8 cellular contexts compared by ENCODE assay signal in genomic region chrX:154548028-154548316, GRCh38. TPM values are rescaled to one million over a fixed set of nuclear protein-coding genes. Genes with fewer than 3 reads are reported as not detected.
DNase-seq lines count a peak whose midpoint lies in the region; ATAC-seq, FAIRE-seq and TF ChIP-seq lines count a peak whose summit lies in the region.

No MANE protein-coding gene starts in this region.

- H3K36me3 ChIP-seq in HepG2 (replicated peaks in 1 of 2; ENCODE audit: control insufficient read depth in 1 of 2, insufficient read depth in 2 of 2, low read length in 2 of 2), result peaks cover 3 to 9% of the 10 kb centered on the region in 2 experiments; a peak in 2 of 5 replicates
- peaks cover 0 to 3% (median 0%) of the 10 kb centered on the region in 3 donors for H3K36me3 ChIP-seq in tibial nerve

- H3K9ac ChIP-seq in HepG2 (ENCODE audit: insufficient read depth, low read depth, low read length), result peak overlapping the region; percentile 79

- TF ChIP-seq CTCF in HepG2 (CRISPR knock-in tag; IDR thresholded peaks at IDR 0.05), result no peak
- TF ChIP-seq CTCF in tibial nerve (IDR thresholded peaks at IDR 0.05), result no peak

- peaks cover 43% of the 10 kb centered on the region for H3K79me2 ChIP-seq in HepG2 (ENCODE audit: insufficient read depth, low read length)

- intact Hi-C loops in HepG2 (cut with micrococcal nuclease; ENCODE audit: unreplicated experiment), result no loop called here

- ATAC-seq in activated T-cell treated with anti-CD3 and anti-CD28 coated beads, Interleukin-2, amount 50 U/mL, for 72 hours (replicated peaks in 1 of 2), result no peak
- no peak for ATAC-seq in HepG2

- CTCF ChIA-PET in HepG2 (lab: Yijun Ruan, JAX; ENCODE audit: low intra/inter-chr PET ratio, low total read pairs), result no interaction called here

- H3K27me3 ChIP-seq in HepG2 (ENCODE audit: control insufficient read depth in 1 of 2, insufficient read depth in 2 of 2, low read length in 2 of 2), result no peaks in the 10 kb centered on the region; a peak in 1 of 5 replicates
- no peaks in the 10 kb centered on the region for H3K27me3 ChIP-seq in tibial nerve

- peak overlapping the region; percentile 79 for H3K27ac Mint-ChIP-seq in activated T-cell treated with anti-CD3 and anti-CD28 coated beads, Interleukin-2, amount 50 U/mL, for 72 hours

- H3K27me3 Mint-ChIP-seq in activated T-cell treated with anti-CD3 and anti-CD28 coated beads, Interleukin-2, amount 50 U/mL, for 72 hours (ENCODE audit: low read depth), result peaks cover 8% of the 10 kb centered on the region

- FAIRE-seq in HepG2 (lab: Jason Lieb, UNC), result no peak

- H3K9me3 ChIP-seq in HepG2 (ENCODE audit: low read length) (no peaks in the 10 kb centered on the region), tibial nerve (no peaks in the 10 kb centered on the region)

- POLR2A ChIA-PET in HepG2 (lab: Yijun Ruan, JAX), result interaction anchor here (0.7 kb wide), 1 partner anchor 215 kb away, joined by 3 read pairs; the partner anchor contains the start of gene DKC1

- BruUV-seq in HepG2 (replicated peaks; lab: Mats Ljungman, UMichigan), result no TSS peak

- H2AFZ ChIP-seq in HepG2 (ENCODE audit: low read length), result no peak overlapping the region

- no peak for TF ChIP-seq POLR2A in HepG2 (IDR thresholded peaks at IDR 0.05; ENCODE audit: insufficient read depth in 1 of 2, low read depth in 2 of 2, low read length in 2 of 2)
- no peak for TF ChIP-seq POLR2A in tibial nerve (IDR thresholded peaks at IDR 0.05)

- peaks cover 62% of the 10 kb centered on the region for H3K4me1 Mint-ChIP-seq in activated T-cell treated with anti-CD3 and anti-CD28 coated beads, Interleukin-2, amount 50 U/mL, for 72 hours (ENCODE audit: low read depth)

- H4K20me1 ChIP-seq in HepG2 (ENCODE audit: insufficient read depth, low read length), result peaks cover 28% of the 10 kb centered on the region

- H3K4me3 ChIP-seq in HepG2 (replicated peaks in 1 of 3; ENCODE audit: insufficient read depth in 1 of 3, low read depth in 2 of 3, low read length in 3 of 3) (peak overlapping the region; percentile 81 to 86 (median 85)), tibial nerve (peak overlapping the region; percentile 54 to 72 (median 70))

- peak overlapping the region; percentile 89 for H3K4me2 ChIP-seq in HepG2 (ENCODE audit: low read depth, low read length)

- peak overlapping the region; percentile 82 for H3K27ac ChIP-seq in HepG2 (ENCODE audit: extremely low read length, insufficient read depth, low read length)
- H3K27ac ChIP-seq in tibial nerve, result peak overlapping the region in 3 of 4 donors; percentile 83 to 90 (median 84)

- no peak for TF ChIP-seq EP300 in HepG2 (IDR thresholded peaks at IDR 0.05; ENCODE audit: low read depth in 2 of 2, low read length in 2 of 2)
- TF ChIP-seq EP300 in HepG2 (CRISPR knock-in tag; IDR thresholded peaks at IDR 0.05; ENCODE audit: borderline replicate concordance), result no peak
- TF ChIP-seq EP300 in tibial nerve (IDR thresholded peaks at IDR 0.05), result no peak

- H3K4me1 ChIP-seq in HepG2 (ENCODE audit: insufficient read depth, low read length) (peaks cover 25% of the 10 kb centered on the region), tibial nerve (peaks cover 0 to 35% (median 8%) of the 10 kb centered on the region in 4 donors)

- WGBS in HepG2 (ENCODE audit: low lambda C conversion rate), result 4% methylated on average over 8 of the region's 9 CpGs
- WGBS in tibial nerve, 2 donors, result 1 to 47% methylated on average over 9 of the region's 9 CpGs

- TF ChIP-seq RAD21 in HepG2 (CRISPR knock-in tag; IDR thresholded peaks at IDR 0.05), result no peak

- DNase-seq in activated T-cell treated with anti-CD3 and anti-CD28 coated beads, Interleukin-2, amount 50 U/mL, for 72 hours, result no peak
- DNase-seq in activated T-cell treated with anti-CD3 and anti-CD28 coated beads, Interleukin-2, amount 50 U/mL, for 48 hours, result no peak
- peak; percentile 3 for DNase-seq in amniotic stem cell (lab: John Stamatoyannopoulos, UW)
- DNase-seq in HepG2 (ENCODE audit: low spot score), result no peak
- no peak for DNase-seq in tibial nerve (ENCODE audit: low spot score in 2 of 2)
- no peak for DNase-seq in NCI-H1105 treated with DMSO at 0.1 percent for 48 hours (lab: John Stamatoyannopoulos, UW)
- DNase-seq in NK-92 (lab: John Stamatoyannopoulos, UW; ENCODE audit: unreplicated experiment), result no peak
- DNase-seq in NCI-H146 (lab: John Stamatoyannopoulos, UW), result no peak

- H3K36me3 Mint-ChIP-seq in activated T-cell treated with anti-CD3 and anti-CD28 coated beads, Interleukin-2, amount 50 U/mL, for 72 hours (ENCODE audit: insufficient read depth in 2 of 2), result peaks cover 4 to 5% of the 10 kb centered on the region in 2 donors

- no peaks in the 10 kb centered on the region for H3K9me3 Mint-ChIP-seq in activated T-cell treated with anti-CD3 and anti-CD28 coated beads, Interleukin-2, amount 50 U/mL, for 72 hours

- in situ Hi-C loops in HepG2 (cut with HindIII; ENCODE audit: extremely low pct_ligation_motif_present, low pct_unique_long_range_greater_than_20kb), result loop anchor here (25.0 kb wide), 1 partner anchor 136 kb away; the partner anchor contains the start of genes DNASE1L1 and TAFAZZIN

- H3K4me3 Mint-ChIP-seq in activated T-cell treated with anti-CD3 and anti-CD28 coated beads, Interleukin-2, amount 50 U/mL, for 72 hours, result peak overlapping the region; percentile 86 to 95

RNA-seq across cellular contexts. Expression of gene IKBKG, which starts 0.6 kb away (rescaled TPM):
- 10 to 100 TPM; 38.4 to 39.4 TPM for total RNA-seq in activated T-cell treated with anti-CD3 and anti-CD28 coated beads, Interleukin-2, amount 50 U/mL, for 72 hours
- total RNA-seq in HepG2 (2016; rRNA removed; fragmentation: Illumina TruSeq; extraction: Trizol) (26.5 and 30.6 TPM in 2 replicates), tibial nerve (10 to 100 TPM; 14.2 to 43.1 (median 29.0) TPM)
- total RNA-seq in HepG2 (2016; cell fraction: cytosol; rRNA removed; fragmentation: Illumina TruSeq; extraction: Trizol; ENCODE audit: low read depth), result 5.0 and 5.2 TPM in 2 replicates
- total RNA-seq in HepG2 (2016; cell fraction: insoluble cytoplasmic fraction; rRNA removed; fragmentation: Illumina TruSeq; extraction: Trizol), result 23.9 and 32.1 TPM in 2 replicates
- 8.3 and 8.6 TPM in 2 replicates for total RNA-seq in HepG2 (2016; cell fraction: membrane; rRNA removed; fragmentation: Illumina TruSeq; extraction: Trizol)
- 26.2 and 29.8 TPM in 2 replicates for total RNA-seq in HepG2 (2016; cell fraction: nucleus; rRNA removed; fragmentation: Illumina TruSeq; extraction: Trizol)
- 44.3 and 57.9 TPM in 2 replicates for polyA plus RNA-seq in HepG2 (2011; rRNA removed)
- polyA plus RNA-seq in HepG2 (2011; cell fraction: cytosol; rRNA removed), result 37.0 and 45.4 TPM in 2 replicates
- 220 and 234 TPM in 2 replicates for polyA plus RNA-seq in HepG2 (2011; cell fraction: nucleus; rRNA removed)
- polyA plus RNA-seq in HepG2 (2012), result 20.6 and 37.0 TPM in 2 replicates
- polyA plus RNA-seq in HepG2 (2016; cell fraction: cytosol; fragmentation: Illumina TruSeq; extraction: Trizol; ENCODE audit: low read depth), result 3.9 TPM in 2 replicates
- polyA plus RNA-seq in HepG2 (2016; cell fraction: insoluble cytoplasmic fraction; fragmentation: Illumina TruSeq; extraction: Trizol; ENCODE audit: low read depth), result 24.9 and 29.4 TPM in 2 replicates
- polyA plus RNA-seq in HepG2 (2016; cell fraction: membrane; fragmentation: Illumina TruSeq; extraction: Trizol; ENCODE audit: low read depth), result 6.6 and 6.7 TPM in 2 replicates
- 63.5 and 67.1 TPM in 2 replicates for polyA plus RNA-seq in HepG2 (2016; cell fraction: nucleus; fragmentation: Illumina TruSeq; extraction: Trizol; ENCODE audit: insufficient read depth, low read depth)
- 19.1 and 42.7 TPM in 2 replicates for polyA minus RNA-seq in HepG2 (2011; rRNA and poly(A)+ RNA removed; ENCODE audit: low replicate concordance)
- 17.9 and 20.8 TPM in 2 replicates for polyA minus RNA-seq in HepG2 (2011; cell fraction: cytosol; rRNA and poly(A)+ RNA removed)
- polyA minus RNA-seq in HepG2 (2011; cell fraction: nucleus; rRNA and poly(A)+ RNA removed), result 36.8 and 37.0 TPM in 2 replicates

RNA-seq across cellular contexts. Expression of gene G6PD, which starts 1.3 kb away (rescaled TPM):
- total RNA-seq in activated T-cell treated with anti-CD3 and anti-CD28 coated beads, Interleukin-2, amount 50 U/mL, for 72 hours, result 10 to 100 TPM; 46.9 to 47.3 TPM
- total RNA-seq in HepG2 (2016; rRNA removed; fragmentation: Illumina TruSeq; extraction: Trizol) (28.8 and 44.6 TPM in 2 replicates), tibial nerve (10 to 100 TPM; 30.6 to 89.7 (median 41.8) TPM)
- 31.2 and 32.2 TPM in 2 replicates for total RNA-seq in HepG2 (2016; cell fraction: cytosol; rRNA removed; fragmentation: Illumina TruSeq; extraction: Trizol; ENCODE audit: low read depth)
- total RNA-seq in HepG2 (2016; cell fraction: insoluble cytoplasmic fraction; rRNA removed; fragmentation: Illumina TruSeq; extraction: Trizol), result 31.8 and 35.7 TPM in 2 replicates
- total RNA-seq in HepG2 (2016; cell fraction: membrane; rRNA removed; fragmentation: Illumina TruSeq; extraction: Trizol), result 17.4 and 19.0 TPM in 2 replicates
- 29.9 and 30.0 TPM in 2 replicates for total RNA-seq in HepG2 (2016; cell fraction: nucleus; rRNA removed; fragmentation: Illumina TruSeq; extraction: Trizol)
- 18.8 and 19.5 TPM in 2 replicates for polyA plus RNA-seq in HepG2 (2011; rRNA removed)
- polyA plus RNA-seq in HepG2 (2011; cell fraction: cytosol; rRNA removed), result 10.6 and 13.2 TPM in 2 replicates
- 56.3 and 68.9 TPM in 2 replicates for polyA plus RNA-seq in HepG2 (2011; cell fraction: nucleus; rRNA removed)
- polyA plus RNA-seq in HepG2 (2012), result 42.2 and 78.7 TPM in 2 replicates
- polyA plus RNA-seq in HepG2 (2016; cell fraction: cytosol; fragmentation: Illumina TruSeq; extraction: Trizol; ENCODE audit: low read depth), result 20.7 and 21.1 TPM in 2 replicates
- 81.5 and 118 TPM in 2 replicates for polyA plus RNA-seq in HepG2 (2016; cell fraction: insoluble cytoplasmic fraction; fragmentation: Illumina TruSeq; extraction: Trizol; ENCODE audit: low read depth)
- polyA plus RNA-seq in HepG2 (2016; cell fraction: membrane; fragmentation: Illumina TruSeq; extraction: Trizol; ENCODE audit: low read depth), result 27.9 and 29.6 TPM in 2 replicates
- polyA plus RNA-seq in HepG2 (2016; cell fraction: nucleus; fragmentation: Illumina TruSeq; extraction: Trizol; ENCODE audit: insufficient read depth, low read depth), result 75.8 and 80.5 TPM in 2 replicates
- polyA minus RNA-seq in HepG2 (2011; rRNA and poly(A)+ RNA removed; ENCODE audit: low replicate concordance), result 44.6 and 150 TPM in 2 replicates
- 19.2 and 20.1 TPM in 2 replicates for polyA minus RNA-seq in HepG2 (2011; cell fraction: cytosol; rRNA and poly(A)+ RNA removed)
- 21.4 and 32.2 TPM in 2 replicates for polyA minus RNA-seq in HepG2 (2011; cell fraction: nucleus; rRNA and poly(A)+ RNA removed)

RNA-seq across cellular contexts. Expression of gene FAM3A, which starts 31.9 kb away (rescaled TPM):
- 10 to 100 TPM; 31.2 to 32.9 TPM for total RNA-seq in activated T-cell treated with anti-CD3 and anti-CD28 coated beads, Interleukin-2, amount 50 U/mL, for 72 hours
- total RNA-seq in HepG2 (2016; rRNA removed; fragmentation: Illumina TruSeq; extraction: Trizol) (6.7 and 11.2 TPM in 2 replicates), tibial nerve (10 to 100 TPM; 40.9 to 76.5 (median 55.7) TPM)
- 6.0 and 6.7 TPM in 2 replicates for total RNA-seq in HepG2 (2016; cell fraction: cytosol; rRNA removed; fragmentation: Illumina TruSeq; extraction: Trizol; ENCODE audit: low read depth)
- total RNA-seq in HepG2 (2016; cell fraction: insoluble cytoplasmic fraction; rRNA removed; fragmentation: Illumina TruSeq; extraction: Trizol), result 6.9 and 11.7 TPM in 2 replicates
- total RNA-seq in HepG2 (2016; cell fraction: membrane; rRNA removed; fragmentation: Illumina TruSeq; extraction: Trizol), result 11.4 and 13.2 TPM in 2 replicates
- total RNA-seq in HepG2 (2016; cell fraction: nucleus; rRNA removed; fragmentation: Illumina TruSeq; extraction: Trizol), result 8.6 and 11.3 TPM in 2 replicates
- 22.7 and 26.0 TPM in 2 replicates for polyA plus RNA-seq in HepG2 (2011; rRNA removed)
- 20.0 and 31.3 TPM in 2 replicates for polyA plus RNA-seq in HepG2 (2011; cell fraction: cytosol; rRNA removed)
- polyA plus RNA-seq in HepG2 (2011; cell fraction: nucleus; rRNA removed), result 76.1 and 87.3 TPM in 2 replicates
- polyA plus RNA-seq in HepG2 (2012), result 11.8 and 16.0 TPM in 2 replicates
- 9.5 and 10.6 TPM in 2 replicates for polyA plus RNA-seq in HepG2 (2016; cell fraction: cytosol; fragmentation: Illumina TruSeq; extraction: Trizol; ENCODE audit: low read depth)
- polyA plus RNA-seq in HepG2 (2016; cell fraction: insoluble cytoplasmic fraction; fragmentation: Illumina TruSeq; extraction: Trizol; ENCODE audit: low read depth), result 6.1 and 11.2 TPM in 2 replicates
- 11.5 and 11.8 TPM in 2 replicates for polyA plus RNA-seq in HepG2 (2016; cell fraction: membrane; fragmentation: Illumina TruSeq; extraction: Trizol; ENCODE audit: low read depth)
- polyA plus RNA-seq in HepG2 (2016; cell fraction: nucleus; fragmentation: Illumina TruSeq; extraction: Trizol; ENCODE audit: insufficient read depth, low read depth), result 22.0 and 23.9 TPM in 2 replicates
- 22.5 and 32.8 TPM in 2 replicates for polyA minus RNA-seq in HepG2 (2011; rRNA and poly(A)+ RNA removed; ENCODE audit: low replicate concordance)
- 9.7 and 11.3 TPM in 2 replicates for polyA minus RNA-seq in HepG2 (2011; cell fraction: cytosol; rRNA and poly(A)+ RNA removed)
- polyA minus RNA-seq in HepG2 (2011; cell fraction: nucleus; rRNA and poly(A)+ RNA removed), result 5.7 and 7.8 TPM in 2 replicates

RNA-seq across cellular contexts. Expression of gene CTAG1A, which starts 37.0 kb away (rescaled TPM):
- not detected for total RNA-seq in activated T-cell treated with anti-CD3 and anti-CD28 coated beads, Interleukin-2, amount 50 U/mL, for 72 hours
- total RNA-seq in HepG2 (2016; rRNA removed; fragmentation: Illumina TruSeq; extraction: Trizol), result not detected in 2 replicates
- not detected in 2 replicates for total RNA-seq in HepG2 (2016; cell fraction: cytosol; rRNA removed; fragmentation: Illumina TruSeq; extraction: Trizol; ENCODE audit: low read depth)
- total RNA-seq in HepG2 (2016; cell fraction: insoluble cytoplasmic fraction; rRNA removed; fragmentation: Illumina TruSeq; extraction: Trizol), result not detected in 2 replicates
- not detected in 2 replicates for total RNA-seq in HepG2 (2016; cell fraction: membrane; rRNA removed; fragmentation: Illumina TruSeq; extraction: Trizol)
- total RNA-seq in HepG2 (2016; cell fraction: nucleus; rRNA removed; fragmentation: Illumina TruSeq; extraction: Trizol), result not detected in 2 replicates
- not detected in 2 replicates for polyA plus RNA-seq in HepG2 (2011; rRNA removed)
- polyA plus RNA-seq in HepG2 (2011; cell fraction: cytosol; rRNA removed), result not detected in 2 replicates
- not detected in 2 replicates for polyA plus RNA-seq in HepG2 (2011; cell fraction: nucleus; rRNA removed)
- polyA plus RNA-seq in HepG2 (2012), result not detected in 2 replicates
- not detected in 2 replicates for polyA plus RNA-seq in HepG2 (2016; cell fraction: cytosol; fragmentation: Illumina TruSeq; extraction: Trizol; ENCODE audit: low read depth)
- not detected in 2 replicates for polyA plus RNA-seq in HepG2 (2016; cell fraction: insoluble cytoplasmic fraction; fragmentation: Illumina TruSeq; extraction: Trizol; ENCODE audit: low read depth)
- polyA plus RNA-seq in HepG2 (2016; cell fraction: membrane; fragmentation: Illumina TruSeq; extraction: Trizol; ENCODE audit: low read depth), result not detected in 2 replicates
- not detected in 2 replicates for polyA plus RNA-seq in HepG2 (2016; cell fraction: nucleus; fragmentation: Illumina TruSeq; extraction: Trizol; ENCODE audit: insufficient read depth, low read depth)
- not detected in 2 replicates for polyA minus RNA-seq in HepG2 (2011; rRNA and poly(A)+ RNA removed; ENCODE audit: low replicate concordance)
- not detected in 2 replicates for polyA minus RNA-seq in HepG2 (2011; cell fraction: cytosol; rRNA and poly(A)+ RNA removed)
- polyA minus RNA-seq in HepG2 (2011; cell fraction: nucleus; rRNA and poly(A)+ RNA removed), result not detected in 2 replicates
- total RNA-seq in tibial nerve, result not detected

RNA-seq across cellular contexts. Expression of gene SLC10A3, which starts 57.5 kb away (rescaled TPM):
- 10 to 100 TPM; 19.9 to 25.1 TPM for total RNA-seq in activated T-cell treated with anti-CD3 and anti-CD28 coated beads, Interleukin-2, amount 50 U/mL, for 72 hours
- total RNA-seq in HepG2 (2016; rRNA removed; fragmentation: Illumina TruSeq; extraction: Trizol) (10.1 and 10.8 TPM in 2 replicates), tibial nerve (10 to 100 TPM; 17.8 to 40.6 (median 27.0) TPM)
- 9.0 and 10.7 TPM in 2 replicates for total RNA-seq in HepG2 (2016; cell fraction: cytosol; rRNA removed; fragmentation: Illumina TruSeq; extraction: Trizol; ENCODE audit: low read depth)
- 7.1 and 10.6 TPM in 2 replicates for total RNA-seq in HepG2 (2016; cell fraction: insoluble cytoplasmic fraction; rRNA removed; fragmentation: Illumina TruSeq; extraction: Trizol)
- 19.7 and 23.5 TPM in 2 replicates for total RNA-seq in HepG2 (2016; cell fraction: membrane; rRNA removed; fragmentation: Illumina TruSeq; extraction: Trizol)
- total RNA-seq in HepG2 (2016; cell fraction: nucleus; rRNA removed; fragmentation: Illumina TruSeq; extraction: Trizol), result 5.5 and 5.9 TPM in 2 replicates
- 11.5 and 13.7 TPM in 2 replicates for polyA plus RNA-seq in HepG2 (2011; rRNA removed)
- 12.8 and 15.4 TPM in 2 replicates for polyA plus RNA-seq in HepG2 (2011; cell fraction: cytosol; rRNA removed)
- polyA plus RNA-seq in HepG2 (2011; cell fraction: nucleus; rRNA removed), result 12.0 and 13.6 TPM in 2 replicates
- polyA plus RNA-seq in HepG2 (2012), result 7.8 and 12.5 TPM in 2 replicates
- polyA plus RNA-seq in HepG2 (2016; cell fraction: cytosol; fragmentation: Illumina TruSeq; extraction: Trizol; ENCODE audit: low read depth), result 16.2 and 21.3 TPM in 2 replicates
- 14.1 and 15.3 TPM in 2 replicates for polyA plus RNA-seq in HepG2 (2016; cell fraction: insoluble cytoplasmic fraction; fragmentation: Illumina TruSeq; extraction: Trizol; ENCODE audit: low read depth)
- polyA plus RNA-seq in HepG2 (2016; cell fraction: membrane; fragmentation: Illumina TruSeq; extraction: Trizol; ENCODE audit: low read depth), result 27.8 and 30.6 TPM in 2 replicates
- 13.1 TPM in 2 replicates for polyA plus RNA-seq in HepG2 (2016; cell fraction: nucleus; fragmentation: Illumina TruSeq; extraction: Trizol; ENCODE audit: insufficient read depth, low read depth)
- polyA minus RNA-seq in HepG2 (2011; rRNA and poly(A)+ RNA removed; ENCODE audit: low replicate concordance), result 21.1 and 41.7 TPM in 2 replicates
- 6.5 and 11.1 TPM in 2 replicates for polyA minus RNA-seq in HepG2 (2011; cell fraction: cytosol; rRNA and poly(A)+ RNA removed)
- polyA minus RNA-seq in HepG2 (2011; cell fraction: nucleus; rRNA and poly(A)+ RNA removed), result 2.3 and 2.5 TPM in 2 replicates
